In genomic region chrX:11647048-11647650, GRCh38 we compare ENCODE assay signal across 19 cellular contexts. TPM values are rescaled to one million over a fixed set of nuclear protein-coding genes. Genes with fewer than 3 reads are reported as not detected.
A peak's percentile ranks its signal among the peaks of the same experiment; 100 is the strongest.
DNase-seq lines count a peak whose midpoint lies in the region; ATAC-seq and TF ChIP-seq lines count a peak whose summit lies in the region.
"Had no signal": no experiment of that assay in that cellular context is flagged by ENCODE, and none has a peak within 500 bp of the region (broad histone marks: within the 10 kb centered on the region; RNA-seq: fewer than 3 reads in every experiment).

No MANE protein-coding gene starts in this region.

- CTCF ChIA-PET in activated CD8-positive, alpha-beta T cell treated with anti-CD3 and anti-CD28 coated beads for 36 hours (lab: Charles Lee): no interaction called here
- CTCF ChIA-PET in CD4-positive, alpha-beta T cell (lab: Charles Lee): no interaction called here

- H3K36me3 Mint-ChIP-seq in activated CD8-positive, alpha-beta T cell treated with anti-CD3 and anti-CD28 coated beads for 36 hours (ENCODE audit: low read depth): no peaks in the 10 kb centered on the region
- H3K36me3 Mint-ChIP-seq in activated naive CD8-positive, alpha-beta T cell treated with anti-CD3 and anti-CD28 coated beads, Interleukin-2, amount 50 U/mL, for 24 hours (ENCODE audit: low read depth): no peaks in the 10 kb centered on the region
- H3K36me3 Mint-ChIP-seq in CD4-positive, alpha-beta T cell (ENCODE audit: low read depth): no peaks in the 10 kb centered on the region
- H3K36me3 Mint-ChIP-seq: CD8-positive, alpha-beta T cell had no signal

- DNase-seq in M059J (ENCODE audit: low read depth) (peak; percentile 5), fibroblast of villous mesenchyme (ENCODE audit: low read depth) (peak; percentile 58), AG08396 (ENCODE audit: low spot score) (no peak)
- DNase-seq in activated CD8-positive, alpha-beta T cell treated with anti-CD3 and anti-CD28 coated beads for 36 hours: no peak
- no peak for DNase-seq in activated naive CD8-positive, alpha-beta T cell treated with anti-CD3 and anti-CD28 coated beads, Interleukin-2, amount 50 U/mL, for 24 hours
- DNase-seq in CD4-positive, alpha-beta T cell: no peak
- DNase-seq: ACHN; AML-193; Calu3; CD8-positive, alpha-beta T cell; DMS79 treated with DMSO at 0.1 percent for 48 hours; GM23248; HFFc6 had no signal

- intact Hi-C loops in activated CD8-positive, alpha-beta T cell treated with anti-CD3 and anti-CD28 coated beads for 36 hours (cut with micrococcal nuclease): no loop called here
- intact Hi-C loops in CD4-positive, alpha-beta T cell (cut with DNase I, micrococcal nuclease): no loop called here

- peak overlapping the region; percentile 5 for H3K27ac ChIP-seq in rectal smooth muscle tissue (ENCODE audit: low read depth, low read length)
- H3K27ac ChIP-seq in CD4-positive, alpha-beta T cell (ENCODE audit: low read depth, low read length): no peak overlapping the region
- H3K27ac ChIP-seq: C4-2B, GM23248, HL-60 had no signal

- H3K4me3 ChIP-seq in fibroblast of villous mesenchyme (ENCODE audit: low read depth, low read length): no peak overlapping the region
- H3K4me3 ChIP-seq in rectal smooth muscle tissue (ENCODE audit: low read length): no peak overlapping the region
- H3K4me3 ChIP-seq: GM12878, GM23248 had no signal

- H3K27me3 Mint-ChIP-seq in activated CD8-positive, alpha-beta T cell treated with anti-CD3 and anti-CD28 coated beads for 36 hours: peaks cover 10% of the 10 kb centered on the region
- peaks cover 6% of the 10 kb centered on the region for H3K27me3 Mint-ChIP-seq in activated naive CD8-positive, alpha-beta T cell treated with anti-CD3 and anti-CD28 coated beads, Interleukin-2, amount 50 U/mL, for 24 hours
- H3K27me3 Mint-ChIP-seq in CD4-positive, alpha-beta T cell: peaks cover 21% of the 10 kb centered on the region

- no peaks in the 10 kb centered on the region for H3K9me3 ChIP-seq in CD4-positive, alpha-beta T cell (ENCODE audit: control insufficient read depth, low read length)

- no peak for TF ChIP-seq CTCF in fibroblast of villous mesenchyme (IDR thresholded peaks at IDR 0.05; ENCODE audit: insufficient read depth, low read depth, low read length)
- TF ChIP-seq CTCF in activated CD8-positive, alpha-beta T cell treated with anti-CD3 and anti-CD28 coated beads for 36 hours (IDR thresholded peaks at IDR 0.05): no peak
- TF ChIP-seq CTCF in CD4-positive, alpha-beta T cell (IDR thresholded peaks at IDR 0.05): no peak

- no peaks in the 10 kb centered on the region for H3K9me3 Mint-ChIP-seq in activated CD8-positive, alpha-beta T cell treated with anti-CD3 and anti-CD28 coated beads for 36 hours
- H3K9me3 Mint-ChIP-seq in activated naive CD8-positive, alpha-beta T cell treated with anti-CD3 and anti-CD28 coated beads, Interleukin-2, amount 50 U/mL, for 24 hours: no peaks in the 10 kb centered on the region
- H3K9me3 Mint-ChIP-seq in CD4-positive, alpha-beta T cell: no peaks in the 10 kb centered on the region
- H3K9me3 Mint-ChIP-seq: CD8-positive, alpha-beta T cell; HFFc6 had no signal

- H3K27me3 ChIP-seq in rectal smooth muscle tissue (ENCODE audit: control insufficient read depth, insufficient read depth, low read length): no peaks in the 10 kb centered on the region
- no peaks in the 10 kb centered on the region for H3K27me3 ChIP-seq in CD4-positive, alpha-beta T cell (ENCODE audit: control insufficient read depth, insufficient read depth, low read length)

- POLR2A ChIA-PET in activated CD8-positive, alpha-beta T cell treated with anti-CD3 and anti-CD28 coated beads for 36 hours (lab: Charles Lee): no interaction called here
- POLR2A ChIA-PET in CD4-positive, alpha-beta T cell (lab: Charles Lee): no interaction called here

- H3K36me3 ChIP-seq in rectal smooth muscle tissue (ENCODE audit: control insufficient read depth, insufficient read depth, low read length): no peaks in the 10 kb centered on the region

- no peak overlapping the region for H3K9ac ChIP-seq in rectal smooth muscle tissue (ENCODE audit: low read length)
- H3K9ac ChIP-seq: GM23248 had no signal

- no peak for ATAC-seq in activated CD8-positive, alpha-beta T cell treated with anti-CD3 and anti-CD28 coated beads for 36 hours
- no peak for ATAC-seq in activated naive CD8-positive, alpha-beta T cell treated with anti-CD3 and anti-CD28 coated beads, Interleukin-2, amount 50 U/mL, for 24 hours
- no peak for ATAC-seq in CD4-positive, alpha-beta T cell (ENCODE audit: poor library complexity)
- ATAC-seq: CD8-positive, alpha-beta T cell; GM12878; HCT116 had no signal

- no peaks in the 10 kb centered on the region for H3K4me1 Mint-ChIP-seq in activated CD8-positive, alpha-beta T cell treated with anti-CD3 and anti-CD28 coated beads for 36 hours (ENCODE audit: low read depth)
- H3K4me1 Mint-ChIP-seq in activated naive CD8-positive, alpha-beta T cell treated with anti-CD3 and anti-CD28 coated beads, Interleukin-2, amount 50 U/mL, for 24 hours: peaks cover 11% of the 10 kb centered on the region
- H3K4me1 Mint-ChIP-seq in CD4-positive, alpha-beta T cell (ENCODE audit: low read depth): no peaks in the 10 kb centered on the region

- no peak overlapping the region for H3K27ac Mint-ChIP-seq in activated CD8-positive, alpha-beta T cell treated with anti-CD3 and anti-CD28 coated beads for 36 hours
- no peak overlapping the region for H3K27ac Mint-ChIP-seq in activated naive CD8-positive, alpha-beta T cell treated with anti-CD3 and anti-CD28 coated beads, Interleukin-2, amount 50 U/mL, for 24 hours
- H3K27ac Mint-ChIP-seq in CD4-positive, alpha-beta T cell: no peak overlapping the region
- H3K27ac Mint-ChIP-seq: CD8-positive, alpha-beta T cell; HFFc6 had no signal

- no peaks in the 10 kb centered on the region for H3K4me1 ChIP-seq in rectal smooth muscle tissue (ENCODE audit: control insufficient read depth, insufficient read depth, low read length)

- H3K4me3 Mint-ChIP-seq in activated CD8-positive, alpha-beta T cell treated with anti-CD3 and anti-CD28 coated beads for 36 hours: no peak overlapping the region
- H3K4me3 Mint-ChIP-seq in activated naive CD8-positive, alpha-beta T cell treated with anti-CD3 and anti-CD28 coated beads, Interleukin-2, amount 50 U/mL, for 24 hours: no peak overlapping the region
- H3K4me3 Mint-ChIP-seq in CD4-positive, alpha-beta T cell: no peak overlapping the region
- H3K4me3 Mint-ChIP-seq: CD8-positive, alpha-beta T cell; HFFc6 had no signal

RNA-seq across cellular contexts. Expression of gene ARHGAP6, which starts 18.6 kb away (rescaled TPM):
- total RNA-seq in M059J (2014; rRNA removed; shearing (Covaris generic)): 0.27 and 0.44 TPM in 2 replicates
- 1.7 and 1.9 TPM in 2 replicates for total RNA-seq in fibroblast of villous mesenchyme
- total RNA-seq in activated CD8-positive, alpha-beta T cell treated with anti-CD3 and anti-CD28 coated beads for 36 hours: not detected
- total RNA-seq in CD4-positive, alpha-beta T cell: not detected
- total RNA-seq: Calu3; CD8-positive, alpha-beta T cell; G401 had no signal

Comparison
In these comparisons a context has a peak if more than half of its experiments do, and no peak if none do; other contexts are left out.
1. DNase-seq: peak in M059J (single experiment) and fibroblast of villous mesenchyme (single experiment); none in activated CD8-positive, alpha-beta T cell treated with anti-CD3 and anti-CD28 coated beads for 36 hours (single experiment), AG08396 (single experiment), activated naive CD8-positive, alpha-beta T cell treated with anti-CD3 and anti-CD28 coated beads, Interleukin-2, amount 50 U/mL, for 24 hours (single experiment) and CD4-positive, alpha-beta T cell (0 of 10).